In genomic region chr2:144412727-144413126, GRCh38 we compare ENCODE assay signal across 22 cellular contexts.
A peak's percentile ranks its signal among the peaks of the same experiment; 100 is the strongest.
DNase-seq lines count a peak whose midpoint lies in the region; ATAC-seq and TF ChIP-seq lines count a peak whose summit lies in the region.
"Had no signal": no experiment of that assay in that cellular context is flagged by ENCODE, and none has a peak within 500 bp of the region (broad histone marks: within the 10 kb centered on the region; RNA-seq: fewer than 3 reads in every experiment).

No MANE protein-coding gene starts in this region.

- POLR2A ChIA-PET in MCF 10A (lab: Yijun Ruan, JAX) = interaction anchor here (0.6 to 1.1 kb wide), 2 partner anchors 10 to 58 kb away, joined by 3 to 4 read pairs; no protein-coding TSS in a partner anchor

- H3K4me1 Mint-ChIP-seq in MCF 10A (ENCODE audit: insufficient read depth, unreplicated experiment) (peaks cover 21% of the 10 kb centered on the region), glutamatergic neuron (ENCODE audit: low read depth, unreplicated experiment) (peaks cover 6% of the 10 kb centered on the region)

- in situ Hi-C loops in mammary epithelial cell (cut with MboI; ENCODE audit: low sequenced_read_pairs in 2 of 2) = no loop called here

- H3K27ac Mint-ChIP-seq in MCF 10A (ENCODE audit: low read depth, unreplicated experiment) = no peak overlapping the region
- H3K27ac Mint-ChIP-seq in glutamatergic neuron (ENCODE audit: unreplicated experiment) = no peak overlapping the region
- H3K27ac Mint-ChIP-seq: CD4-positive, alpha-beta T cell had no signal

- no peaks in the 10 kb centered on the region for H3K9me3 Mint-ChIP-seq in MCF 10A (ENCODE audit: unreplicated experiment)
- H3K9me3 Mint-ChIP-seq in glutamatergic neuron (ENCODE audit: unreplicated experiment) = peaks cover 2% of the 10 kb centered on the region
- H3K9me3 Mint-ChIP-seq: CD4-positive, alpha-beta T cell had no signal

- H3K9me3 ChIP-seq in mammary epithelial cell (replicated peaks; ENCODE audit: insufficient read depth, low read length) (no peaks in the 10 kb centered on the region), left lung (no peaks in the 10 kb centered on the region), upper lobe of left lung (no peaks in the 10 kb centered on the region)
- H3K9me3 ChIP-seq: mucosa of descending colon, SJCRH30 had no signal

- H3K27me3 Mint-ChIP-seq in MCF 10A (ENCODE audit: insufficient read depth, unreplicated experiment) (no peaks in the 10 kb centered on the region), glutamatergic neuron (ENCODE audit: unreplicated experiment) (no peaks in the 10 kb centered on the region)
- H3K27me3 Mint-ChIP-seq: CD4-positive, alpha-beta T cell; stimulated activated naive B cell treated with anti-CD40 and anti-IgM and Interleukin-4, amounts not matched to agents 10 μg/mL and 1 μg/mL and 100 μg/mL, for 72 hours had no signal

- 96% methylated on average over 2 of the region's 2 CpGs for WGBS in mammary epithelial cell (ENCODE audit: low coverage, missing lambda C conversion rate)
- WGBS in upper lobe of left lung, 2 donors = 70 to 73% methylated on average over 2 of the region's 2 CpGs

- no peak for TF ChIP-seq POLR2A in upper lobe of left lung (IDR thresholded peaks at IDR 0.05)

- H4K20me1 ChIP-seq in mammary epithelial cell (ENCODE audit: insufficient read depth, low read length) = no peaks in the 10 kb centered on the region

- CTCF ChIA-PET in MCF 10A (lab: Yijun Ruan, JAX) (no interaction called here), mammary epithelial cell (lab: Charles Lee; ENCODE audit: low non-redundant PET) (no interaction called here)

- no peak for ATAC-seq in left lung
- peak in 1 of 2 donors; percentile 53 for ATAC-seq in upper lobe of left lung (ENCODE audit: low FRiP score in 2 of 2)
- ATAC-seq in HG02885 (IDR thresholded peaks at IDR 0.05; ENCODE audit: poor library complexity, unreplicated experiment) = no peak
- ATAC-seq: mucosa of descending colon; stimulated activated naive B cell treated with anti-CD40 and anti-IgM and Interleukin-4, amounts not matched to agents 10 μg/mL and 1 μg/mL and 100 μg/mL, for 72 hours had no signal

- no peaks in the 10 kb centered on the region for H3K36me3 ChIP-seq in mammary epithelial cell (ENCODE audit: insufficient read depth, low read length)
- peaks cover 0 to 20% of the 10 kb centered on the region in 2 donors for H3K36me3 ChIP-seq in left lung
- H3K36me3 ChIP-seq in upper lobe of left lung = peaks cover 0 to 19% (median 0%) of the 10 kb centered on the region in 4 donors

- dilution Hi-C loops in mammary epithelial cell (cut with HindIII; ENCODE audit: low sequenced_read_pairs) = no loop called here

- no peaks in the 10 kb centered on the region for H3K79me2 ChIP-seq in mammary epithelial cell (ENCODE audit: insufficient read depth, low read length)

- no peak for TF ChIP-seq CTCF in MCF 10A (IDR thresholded peaks at IDR 0.05; ENCODE audit: unreplicated experiment)
- TF ChIP-seq CTCF in mammary epithelial cell (conservative IDR thresholded peaks at IDR 0.05 in 1 of 2, IDR thresholded peaks at IDR 0.05 in 1 of 2; ENCODE audit: extremely low read depth in 1 of 2, insufficient read depth in 1 of 2, low read depth in 1 of 2, low read length in 2 of 2) = no peak
- no peak for TF ChIP-seq CTCF in left lung (IDR thresholded peaks at IDR 0.05)
- no peak for TF ChIP-seq CTCF in upper lobe of left lung (IDR thresholded peaks at IDR 0.05)
- no peak for TF ChIP-seq CTCF in glutamatergic neuron (IDR thresholded peaks at IDR 0.05; ENCODE audit: partially characterized antibody, unreplicated experiment)

- H3K4me3 Mint-ChIP-seq in MCF 10A (ENCODE audit: unreplicated experiment) (no peak overlapping the region), glutamatergic neuron (ENCODE audit: unreplicated experiment) (no peak overlapping the region)
- H3K4me3 Mint-ChIP-seq: CD4-positive, alpha-beta T cell; stimulated activated naive B cell treated with anti-CD40 and anti-IgM and Interleukin-4, amounts not matched to agents 10 μg/mL and 1 μg/mL and 100 μg/mL, for 72 hours had no signal

- no peak overlapping the region for H3K4me3 ChIP-seq in mammary epithelial cell (replicated peaks in 1 of 3; ENCODE audit: insufficient read depth in 1 of 3, low read depth in 2 of 3, low read length in 3 of 3)
- no peak overlapping the region for H3K4me3 ChIP-seq in left lung
- no peak overlapping the region for H3K4me3 ChIP-seq in upper lobe of left lung
- H3K4me3 ChIP-seq: mucosa of descending colon, SJCRH30 had no signal

- H3K36me3 Mint-ChIP-seq in MCF 10A (ENCODE audit: insufficient read depth, unreplicated experiment) = peaks cover 5% of the 10 kb centered on the region
- peaks cover 16% of the 10 kb centered on the region for H3K36me3 Mint-ChIP-seq in glutamatergic neuron (ENCODE audit: unreplicated experiment)

- peak in 2 of 4 donors; percentile 34 to 43 for TF ChIP-seq EP300 in upper lobe of left lung (IDR thresholded peaks at IDR 0.05)

- H3K4me1 ChIP-seq in mammary epithelial cell (ENCODE audit: insufficient read depth, low read length) (peaks cover 7% of the 10 kb centered on the region), left lung (peaks cover 2 to 57% of the 10 kb centered on the region in 2 donors), upper lobe of left lung (peaks cover 8 to 23% (median 14%) of the 10 kb centered on the region in 4 donors)
- H3K4me1 ChIP-seq: SJCRH30 had no signal

- H3K27ac ChIP-seq in mammary epithelial cell (ENCODE audit: insufficient read depth, low read depth, low read length) (no peak overlapping the region), caudate nucleus (ENCODE audit: low read depth, low read length) (peak overlapping the region; percentile 18), left lung (peak overlapping the region; percentile 5 to 89), upper lobe of left lung (peak overlapping the region in 3 of 4 donors; percentile 16 to 79 (median 77))
- H3K27ac ChIP-seq: SJCRH30 had no signal

- H2AFZ ChIP-seq in mammary epithelial cell (ENCODE audit: low read depth, low read length) = no peak overlapping the region

- BruUV-seq in MCF 10A (replicated peaks; lab: Mats Ljungman, UMichigan) (no TSS peak), mammary epithelial cell (replicated peaks; lab: Mats Ljungman, UMichigan) (no TSS peak)

- H3K27me3 ChIP-seq in mammary epithelial cell (ENCODE audit: insufficient read depth, low read length) (no peaks in the 10 kb centered on the region), left lung (no peaks in the 10 kb centered on the region), upper lobe of left lung (no peaks in the 10 kb centered on the region)
- H3K27me3 ChIP-seq: SJCRH30 had no signal

- DNase-seq in MCF 10A (ENCODE audit: unreplicated experiment) (peak; percentile 22), mammary epithelial cell (no peak), caudate nucleus (lab: John Stamatoyannopoulos, UW) (no peak), left lung (no peak), upper lobe of left lung (no peak), AG08396 (ENCODE audit: low spot score) (no peak), glutamatergic neuron (no peak)
- DNase-seq: activated CD4-positive, alpha-beta T cell treated with anti-CD3 and anti-CD28 coated beads for 48 hours; activated naive CD4-positive, alpha-beta T cell treated with Interleukin-2 at 50 U/mL for 16 hours; CD4-positive, alpha-beta T cell; dermis blood vessel endothelial cell; DND-41; islet precursor cell; Karpas-422; mucosa of descending colon; NCI-H146; NCI-H345; SJCRH30; small intestine; stimulated activated naive B cell treated with anti-CD40 and anti-IgM and Interleukin-4, amounts not matched to agents 10 μg/mL and 1 μg/mL and 100 μg/mL, for 72 hours; T1000 had no signal

- H3K4me2 ChIP-seq in mammary epithelial cell (ENCODE audit: insufficient read depth, low read depth, low read length) = no peak overlapping the region

- intact Hi-C loops in MCF 10A (cut with micrococcal nuclease) = loop anchor here (5.0 kb wide), 1 partner anchor 80 kb away; a partner anchor contains a TSS
- intact Hi-C loops in mammary epithelial cell (cut with micrococcal nuclease) = no loop called here
- intact Hi-C loops in left lung (cut with DNase I) = no loop called here

- no peak overlapping the region for H3K9ac ChIP-seq in mammary epithelial cell (ENCODE audit: insufficient read depth, low read length)
